In genomic region chr5:96001262-96001661, GRCh38 we compare ENCODE assay signal across 21 cellular contexts. TPM values are rescaled to one million over a fixed set of nuclear protein-coding genes. Genes with fewer than 3 reads are reported as not detected.
DNase-seq lines count a peak whose midpoint lies in the region; ATAC-seq, FAIRE-seq and TF ChIP-seq lines count a peak whose summit lies in the region.
"Had no signal": no experiment of that assay in that cellular context is flagged by ENCODE, and none has a peak within 500 bp of the region (broad histone marks: within the 10 kb centered on the region; RNA-seq: fewer than 3 reads in every experiment).

No MANE protein-coding gene starts in this region.

- in situ Hi-C loops in Panc1 (cut with HindIII; ENCODE audit: low pct_unique_long_range_greater_than_20kb, low sequenced_read_pairs): no loop called here

- no peak for ATAC-seq in Panc1
- ATAC-seq: GM12878 had no signal

- intact Hi-C loops in Panc1 (cut with micrococcal nuclease; ENCODE audit: unreplicated experiment): no loop called here
- intact Hi-C loops in A673 (cut with micrococcal nuclease; ENCODE audit: unreplicated experiment): no loop called here

- no peaks in the 10 kb centered on the region for H3K4me1 ChIP-seq in Panc1 (ENCODE audit: control insufficient read depth, insufficient read depth, low read length)
- no peaks in the 10 kb centered on the region for H3K4me1 ChIP-seq in small intestine (ENCODE audit: control insufficient read depth in 2 of 2, insufficient read depth in 1 of 2, low read depth in 1 of 2, low read length in 1 of 2)
- H3K4me1 ChIP-seq in A673 (ENCODE audit: insufficient read depth, low read length, poor library complexity, severe bottlenecking): no peaks in the 10 kb centered on the region
- H3K4me1 ChIP-seq: Peyer's patch had no signal

- H3K36me3 ChIP-seq in Panc1 (ENCODE audit: control insufficient read depth, insufficient read depth, low read length): no peaks in the 10 kb centered on the region
- H3K36me3 ChIP-seq in small intestine (ENCODE audit: control insufficient read depth in 2 of 2, insufficient read depth in 2 of 2, low read length in 2 of 2): no peaks in the 10 kb centered on the region
- no peaks in the 10 kb centered on the region for H3K36me3 ChIP-seq in A673 (ENCODE audit: insufficient read depth, low read length, poor library complexity, severe bottlenecking)
- H3K36me3 ChIP-seq: Peyer's patch had no signal

- H3K4me3 ChIP-seq in Panc1 (ENCODE audit: low read depth in 2 of 2, low read length in 2 of 2) (no peak overlapping the region), small intestine (ENCODE audit: low read depth in 1 of 2, low read length in 2 of 2) (no peak overlapping the region), A673 (ENCODE audit: low read depth, low read length, poor library complexity, severe bottlenecking) (no peak overlapping the region)
- H3K4me3 ChIP-seq: GM12878, Peyer's patch had no signal

- TF ChIP-seq CTCF in Panc1 (IDR thresholded peaks at IDR 0.05) (no peak), A673 (conservative IDR thresholded peaks at IDR 0.05; ENCODE audit: low read depth, low read length) (no peak)

- H3K27ac ChIP-seq in Panc1 (ENCODE audit: low read length): 0 out of 2 replicates have a peak overlapping the region, but pooled peaks have one; percentile 7
- no peak overlapping the region for H3K27ac ChIP-seq in small intestine (ENCODE audit: low read depth in 1 of 2, low read length in 1 of 2)
- H3K27ac ChIP-seq in A673 (ENCODE audit: low read depth, low read length, poor library complexity, severe bottlenecking): no peak overlapping the region
- H3K27ac ChIP-seq: Peyer's patch had no signal

- peak; percentile 13 for DNase-seq in GM03348 (ENCODE audit: low spot score)
- no peak for DNase-seq in Panc1 (ENCODE audit: low read depth, low spot score)
- peak; percentile 50 for DNase-seq in iris pigment epithelial cell (ENCODE audit: low read depth)
- DNase-seq in small intestine: peak; percentile 41
- DNase-seq in A673 (ENCODE audit: low spot score): no peak
- DNase-seq in anterior cingulate cortex (lab: John Stamatoyannopoulos, UW): no peak
- DNase-seq in hippocampal formation (lab: John Stamatoyannopoulos, UW): no peak
- DNase-seq: Calu3; CD4-positive, alpha-beta T cell; NCI-H1105; NCI-H1694; NCI-H2107; NCI-H2227 treated with DMSO at 0.1 percent for 48 hours; NCI-H524; Peyer's patch; Right ventricle myocardium superior; SK-N-SH had no signal

- POLR2A ChIA-PET in Panc1 (lab: Charles Lee) (no interaction called here), A673 (lab: Charles Lee; ENCODE audit: low non-redundant PET) (no interaction called here)

- no peak for FAIRE-seq in small intestine (lab: Jason Lieb, UNC)
- FAIRE-seq: G401.6, GM12878, GM18507, H1 had no signal

- BruUV-seq in Panc1 (replicated peaks; lab: Mats Ljungman, UMichigan) (no TSS peak), A673 (replicated peaks; lab: Mats Ljungman, UMichigan) (no TSS peak)

- H3K9me3 ChIP-seq in Panc1 (ENCODE audit: control insufficient read depth, insufficient read depth, low read depth, low read length) (no peaks in the 10 kb centered on the region; the same call in 1 of the 2 replicates), small intestine (ENCODE audit: control insufficient read depth, low read depth) (no peaks in the 10 kb centered on the region), A673 (ENCODE audit: low read depth, low read length, poor library complexity, severe bottlenecking) (peaks cover 4% of the 10 kb centered on the region)
- H3K9me3 ChIP-seq: Peyer's patch had no signal

- CTCF ChIA-PET in Panc1 (lab: Charles Lee) (no interaction called here), A673 (lab: Charles Lee) (no interaction called here)

- H3K27me3 ChIP-seq in Panc1 (ENCODE audit: control insufficient read depth, insufficient read depth, low read length): no peaks in the 10 kb centered on the region
- no peaks in the 10 kb centered on the region for H3K27me3 ChIP-seq in small intestine (ENCODE audit: control insufficient read depth in 2 of 2, insufficient read depth in 2 of 2, low read length in 2 of 2)
- H3K27me3 ChIP-seq in A673 (replicated peaks; ENCODE audit: insufficient read depth, low read depth, low read length, poor library complexity): no peaks in the 10 kb centered on the region
- H3K27me3 ChIP-seq: Peyer's patch had no signal

RNA-seq across cellular contexts. Expression of gene ELL2, which starts 39.6 kb away (rescaled TPM):
- total RNA-seq in Panc1 (2021; ENCODE audit: unreplicated experiment): 68.5 TPM
- 69.8 TPM for polyA plus RNA-seq in Panc1 (2012; ENCODE audit: insufficient read length)
- 10 to 100 TPM in 2 of 3 donors, 1 to 10 TPM in 1; 9.7 to 13.9 (median 10.5) TPM for polyA plus RNA-seq in small intestine
- total RNA-seq in A673 (2021): 7.5 and 12.0 TPM in 2 replicates

Comparison
In these comparisons a context has a peak if more than half of its experiments do, and no peak if none do; other contexts are left out.
1. DNase-seq: peak in GM03348 (single experiment), iris pigment epithelial cell (single experiment) and small intestine (single experiment); none in Panc1 (single experiment), A673 (single experiment), anterior cingulate cortex (0 of 58) and hippocampal formation (0 of 2).